Comparison of ENCODE assay signal across 18 cellular contexts in genomic region chr14:101033006-101033405, GRCh38.
DNase-seq lines count a peak whose midpoint lies in the region; TF ChIP-seq lines count a peak whose summit lies in the region.
"Had no signal": no experiment of that assay in that cellular context is flagged by ENCODE, and none has a peak within 500 bp of the region (broad histone marks: within the 10 kb centered on the region; RNA-seq: fewer than 3 reads in every experiment).

No MANE protein-coding gene starts in this region.

- no peak for TF ChIP-seq EP300 in sigmoid colon (IDR thresholded peaks at IDR 0.05)

- H3K27ac ChIP-seq in endodermal cell (ENCODE audit: low read depth, low read length), result no peak overlapping the region
- no peak overlapping the region for H3K27ac ChIP-seq in sigmoid colon
- no peak overlapping the region for H3K27ac ChIP-seq in smooth muscle cell (ENCODE audit: low read depth)
- H3K27ac ChIP-seq: SJSA1 had no signal

- H3K36me3 ChIP-seq in endodermal cell (ENCODE audit: control insufficient read depth, insufficient read depth, low read length), result no peaks in the 10 kb centered on the region
- H3K36me3 ChIP-seq in sigmoid colon, result no peaks in the 10 kb centered on the region
- no peaks in the 10 kb centered on the region for H3K36me3 ChIP-seq in smooth muscle cell (ENCODE audit: low read depth)

- TF ChIP-seq CTCF in HFFc6 (IDR thresholded peaks at IDR 0.05) (no peak), endodermal cell (conservative IDR thresholded peaks at IDR 0.05) (no peak), sigmoid colon (IDR thresholded peaks at IDR 0.05) (no peak), smooth muscle cell (IDR thresholded peaks at IDR 0.05; ENCODE audit: borderline replicate concordance, insufficient read depth, poor library complexity, severe bottlenecking) (no peak)

- DNase-seq in activated effector memory CD4-positive, alpha-beta T cell treated with anti-CD3 and anti-CD28 coated beads, Interleukin-2, amount 50 U/mL, for 16 hours, result peak; percentile 28
- no peak for DNase-seq in activated effector memory CD4-positive, alpha-beta T cell treated with Interleukin-2 at 50 U/mL for 16 hours
- DNase-seq in HFFc6 (no peak), endodermal cell (peak; percentile 6), sigmoid colon (peak; percentile 13), DMS79 (lab: John Stamatoyannopoulos, UW) (no peak), NCI-H187 treated with DMSO at 0.1 percent for 48 hours (lab: John Stamatoyannopoulos, UW) (no peak), smooth muscle cell (lab: John Stamatoyannopoulos, UW; ENCODE audit: unreplicated experiment) (no peak)
- DNase-seq: DMS79 treated with DMSO at 0.1 percent for 48 hours, H7, KG1, NCI-H1092, NCI-H1436, NCI-H2029, NCI-H2227 treated with DMSO at 0.1 percent for 48 hours, NCI-H510A treated with DMSO at 0.1 percent for 48 hours, NCI-H774 had no signal

- no peak overlapping the region for H3K4me2 ChIP-seq in smooth muscle cell

- TF ChIP-seq POLR2A in sigmoid colon (IDR thresholded peaks at IDR 0.05), result no peak

- H3K9me3 Mint-ChIP-seq in HFFc6 (peaks cover 11% of the 10 kb centered on the region), endodermal cell (no peaks in the 10 kb centered on the region)

- intact Hi-C loops in sigmoid colon (cut with DNase I), result no loop called here

- H3K4me3 Mint-ChIP-seq in HFFc6 (no peak overlapping the region), endodermal cell (no peak overlapping the region)

- H3K27me3 Mint-ChIP-seq in HFFc6 (ENCODE audit: insufficient read depth), result peaks cover 48% of the 10 kb centered on the region
- no peaks in the 10 kb centered on the region for H3K27me3 Mint-ChIP-seq in endodermal cell (ENCODE audit: insufficient read depth)

- H3K4me3 ChIP-seq in endodermal cell (ENCODE audit: low read length) (no peak overlapping the region), sigmoid colon (no peak overlapping the region), smooth muscle cell (no peak overlapping the region)
- H3K4me3 ChIP-seq: SJSA1 had no signal

- no peak overlapping the region for H3K9ac ChIP-seq in endodermal cell (ENCODE audit: extremely low read depth, low read length, poor library complexity, severe bottlenecking)
- H3K9ac ChIP-seq in smooth muscle cell (ENCODE audit: low read depth), result no peak overlapping the region

- H3F3A ChIP-seq in smooth muscle cell (ENCODE audit: low read depth), result no peaks in the 10 kb centered on the region

- peak overlapping the region; percentile 58; the same call in 1 of the 2 replicates for H3K27ac Mint-ChIP-seq in HFFc6
- no peak overlapping the region for H3K27ac Mint-ChIP-seq in endodermal cell

- H3K36me3 Mint-ChIP-seq in HFFc6 (ENCODE audit: low read depth), result peaks cover 29% of the 10 kb centered on the region
- no peaks in the 10 kb centered on the region for H3K36me3 Mint-ChIP-seq in endodermal cell (ENCODE audit: low read depth)

- H4K20me1 ChIP-seq in smooth muscle cell (ENCODE audit: low read depth), result no peaks in the 10 kb centered on the region

- H3K4me1 Mint-ChIP-seq in HFFc6 (ENCODE audit: low read depth), result 0 out of 2 replicates have a peak, but pooled peaks cover 7% of the 10 kb centered on the region
- peaks cover 6% of the 10 kb centered on the region for H3K4me1 Mint-ChIP-seq in endodermal cell

- H3K9me3 ChIP-seq in endodermal cell (ENCODE audit: control insufficient read depth, low read length) (no peaks in the 10 kb centered on the region), sigmoid colon (no peaks in the 10 kb centered on the region), smooth muscle cell (replicated peaks; ENCODE audit: low read depth) (no peaks in the 10 kb centered on the region)
- H3K9me3 ChIP-seq: SJSA1 had no signal

- no peaks in the 10 kb centered on the region for H3K27me3 ChIP-seq in endodermal cell (ENCODE audit: control insufficient read depth, insufficient read depth, low read length, poor library complexity, severe bottlenecking)
- H3K27me3 ChIP-seq in sigmoid colon, result no peaks in the 10 kb centered on the region
- H3K27me3 ChIP-seq in smooth muscle cell (ENCODE audit: low read depth), result no peaks in the 10 kb centered on the region
- H3K27me3 ChIP-seq: SJSA1 had no signal

- H2AFZ ChIP-seq in smooth muscle cell (ENCODE audit: low read depth), result no peak overlapping the region

- H3K79me2 ChIP-seq in smooth muscle cell (ENCODE audit: low read depth), result no peaks in the 10 kb centered on the region

- H3K4me1 ChIP-seq in endodermal cell (ENCODE audit: control insufficient read depth, insufficient read depth, low read length) (peaks cover 4% of the 10 kb centered on the region), sigmoid colon (no peaks in the 10 kb centered on the region), smooth muscle cell (ENCODE audit: low read depth) (no peaks in the 10 kb centered on the region)
- H3K4me1 ChIP-seq: SJSA1 had no signal

- WGBS in endodermal cell (ENCODE audit: insufficient coverage in 1 of 2, insufficient read length in 1 of 2), 2 experiments, result 96 to 100% methylated on average over 4 to 7 of the region's 7 CpGs
- WGBS in sigmoid colon, 2 donors, result 90% methylated on average over 7 of the region's 7 CpGs
- 96% methylated on average over 7 of the region's 7 CpGs for WGBS in smooth muscle cell (ENCODE audit: low lambda C conversion rate)

Comparison
In these comparisons a context has a peak if more than half of its experiments do, and no peak if none do; other contexts are left out.
1. DNase-seq: peak in activated effector memory CD4-positive, alpha-beta T cell treated with anti-CD3 and anti-CD28 coated beads, Interleukin-2, amount 50 U/mL, for 16 hours (single experiment), endodermal cell (single experiment) and sigmoid colon (single experiment); none in activated effector memory CD4-positive, alpha-beta T cell treated with Interleukin-2 at 50 U/mL for 16 hours (single experiment), HFFc6 (single experiment), DMS79 (single experiment), NCI-H187 treated with DMSO at 0.1 percent for 48 hours (single experiment) and smooth muscle cell (single experiment).